In genomic region chr2:20507166-20507692, GRCh38 we compare ENCODE assay signal across 9 cellular contexts.
A peak's percentile ranks its signal among the peaks of the same experiment; 100 is the strongest.
DNase-seq lines count a peak whose midpoint lies in the region; ATAC-seq and TF ChIP-seq lines count a peak whose summit lies in the region.
"Had no signal": no experiment of that assay in that cellular context is flagged by ENCODE, and none has a peak within 500 bp of the region (broad histone marks: within the 10 kb centered on the region; RNA-seq: fewer than 3 reads in every experiment).

No MANE protein-coding gene starts in this region.

- ATAC-seq in GM19455 (IDR thresholded peaks at IDR 0.05; ENCODE audit: unreplicated experiment) (peak; percentile 96), HG03354 (IDR thresholded peaks at IDR 0.05; ENCODE audit: poor library complexity, severe bottlenecking, unreplicated experiment) (peak; percentile 100)

- no peaks in the 10 kb centered on the region for H3K27me3 ChIP-seq in breast epithelium

- H3K9me3 Mint-ChIP-seq in activated T-helper 2 cell treated with anti-CD3 and anti-CD28 coated beads, Interferon-gamma antibody, Interleukin-2, Interleukin-4, amounts not matched to agents 10 μg/mL and 5 μg/mL and 100 μg/mL, durations not matched to agents 14 hours and 24 hours and 36 hours: no peaks in the 10 kb centered on the region
- H3K9me3 Mint-ChIP-seq: neural crest cell had no signal

- TF ChIP-seq POLR2A in breast epithelium (IDR thresholded peaks at IDR 0.05): no peak

- peak; percentile 69 for DNase-seq in GM10266 (ENCODE audit: extremely low spot score)
- no peak for DNase-seq in activated T-helper 2 cell treated with anti-CD3 and anti-CD28 coated beads, Interferon-gamma antibody, Interleukin-2, Interleukin-4, amounts not matched to agents 10 μg/mL and 5 μg/mL and 100 μg/mL, durations not matched to agents 14 hours and 24 hours and 36 hours (ENCODE audit: low spot score)
- DNase-seq in mucosa of gallbladder (ENCODE audit: low spot score): no peak
- DNase-seq in iPS-NIHi11 (ENCODE audit: low spot score): no peak
- DNase-seq in NCI-H748 (lab: John Stamatoyannopoulos, UW; ENCODE audit: unreplicated experiment): no peak
- DNase-seq in breast epithelium (ENCODE audit: low spot score in 2 of 2): no peak

- no peaks in the 10 kb centered on the region for H3K27me3 Mint-ChIP-seq in activated T-helper 2 cell treated with anti-CD3 and anti-CD28 coated beads, Interferon-gamma antibody, Interleukin-2, Interleukin-4, amounts not matched to agents 10 μg/mL and 5 μg/mL and 100 μg/mL, durations not matched to agents 14 hours and 24 hours and 36 hours (ENCODE audit: low read depth)

- no peak overlapping the region for H3K4me3 Mint-ChIP-seq in activated T-helper 2 cell treated with anti-CD3 and anti-CD28 coated beads, Interferon-gamma antibody, Interleukin-2, Interleukin-4, amounts not matched to agents 10 μg/mL and 5 μg/mL and 100 μg/mL, durations not matched to agents 14 hours and 24 hours and 36 hours (ENCODE audit: low read depth)
- H3K4me3 Mint-ChIP-seq: neural crest cell had no signal

- no peak overlapping the region for H3K4me3 ChIP-seq in breast epithelium

- peaks cover 0 to 5% of the 10 kb centered on the region in 2 donors for H3K4me1 ChIP-seq in breast epithelium

- H3K27ac ChIP-seq in breast epithelium: no peak overlapping the region

- TF ChIP-seq CTCF in GM10266 (IDR thresholded peaks at IDR 0.05; ENCODE audit: control insufficient read depth, insufficient read depth, low read depth, missing control alignments) (no peak), breast epithelium (IDR thresholded peaks at IDR 0.05) (no peak)

- no peaks in the 10 kb centered on the region for H3K36me3 Mint-ChIP-seq in activated T-helper 2 cell treated with anti-CD3 and anti-CD28 coated beads, Interferon-gamma antibody, Interleukin-2, Interleukin-4, amounts not matched to agents 10 μg/mL and 5 μg/mL and 100 μg/mL, durations not matched to agents 14 hours and 24 hours and 36 hours (ENCODE audit: low read depth)

- peaks cover 8% of the 10 kb centered on the region for H3K4me1 Mint-ChIP-seq in activated T-helper 2 cell treated with anti-CD3 and anti-CD28 coated beads, Interferon-gamma antibody, Interleukin-2, Interleukin-4, amounts not matched to agents 10 μg/mL and 5 μg/mL and 100 μg/mL, durations not matched to agents 14 hours and 24 hours and 36 hours (ENCODE audit: low read depth)

- intact Hi-C loops in activated T-helper 2 cell treated with anti-CD3 and anti-CD28 coated beads, Interferon-gamma antibody, Interleukin-2, Interleukin-4, amounts not matched to agents 10 μg/mL and 5 μg/mL and 100 μg/mL, durations not matched to agents 14 hours and 24 hours and 36 hours (cut with micrococcal nuclease): loop anchor here (1.0 to 5.0 kb wide), 2 partner anchors 50 to 70 kb away; no protein-coding TSS in a partner anchor
- intact Hi-C loops in breast epithelium (cut with DNase I; ENCODE audit: low total_unique reads): loop anchor here (1.0 kb wide), 1 partner anchor 20 kb away; no protein-coding TSS in a partner anchor

- H3K9me3 ChIP-seq in breast epithelium: no peaks in the 10 kb centered on the region

- no peaks in the 10 kb centered on the region for H3K36me3 ChIP-seq in breast epithelium

- peak overlapping the region; percentile 76 for H3K27ac Mint-ChIP-seq in activated T-helper 2 cell treated with anti-CD3 and anti-CD28 coated beads, Interferon-gamma antibody, Interleukin-2, Interleukin-4, amounts not matched to agents 10 μg/mL and 5 μg/mL and 100 μg/mL, durations not matched to agents 14 hours and 24 hours and 36 hours
